Comparison of ENCODE assay signal across 19 cellular contexts in the genomic region with DNA sequence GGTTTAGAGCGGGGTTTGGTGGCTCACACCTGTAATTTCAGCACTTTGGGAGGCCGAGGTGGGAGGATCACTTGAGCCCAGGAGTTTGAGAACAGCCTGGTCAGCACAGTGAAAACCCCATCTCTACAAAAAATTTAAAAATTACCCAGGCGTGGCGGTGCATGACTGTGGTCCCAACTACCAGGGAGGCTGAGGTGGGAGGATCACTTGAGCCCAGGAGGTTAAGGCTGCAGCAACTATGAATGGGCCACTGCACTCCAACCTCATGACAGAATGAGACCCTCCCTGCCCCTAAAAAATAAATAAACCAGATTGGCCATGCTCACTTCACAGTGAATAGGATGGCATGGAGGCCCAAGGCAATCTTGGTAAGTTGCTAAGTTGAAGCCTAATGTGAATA.
"Had no signal": no experiment of that assay in that cellular context is flagged by ENCODE, and none has a peak within 500 bp of the region (broad histone marks: within the 10 kb centered on the region; RNA-seq: fewer than 3 reads in every experiment).

No MANE protein-coding gene starts in this region.

- H3K4me1 Mint-ChIP-seq: immature natural killer cell; memory B cell; stimulated activated naive B cell treated with anti-CD40 and anti-IgM and Interleukin-4, amounts not matched to agents 10 μg/mL and 1 μg/mL and 100 μg/mL, for 72 hours; stimulated activated naive CD8-positive, alpha-beta T cell treated with anti-CD3 and anti-CD28 coated beads, Interleukin-15, amount 100 ng/mL, for 72 hours had no signal

- ATAC-seq: gastroesophageal sphincter; stimulated activated naive B cell treated with anti-CD40 and anti-IgM and Interleukin-4, amounts not matched to agents 10 μg/mL and 1 μg/mL and 100 μg/mL, for 72 hours; stimulated activated naive CD8-positive, alpha-beta T cell treated with anti-CD3 and anti-CD28 coated beads, Interleukin-15, amount 100 ng/mL, for 72 hours had no signal

- H3K27me3 ChIP-seq: gastroesophageal sphincter, testis, tibial nerve had no signal

- H3K36me3 ChIP-seq: esophagus squamous epithelium, gastroesophageal sphincter, left ventricle myocardium inferior, lower lobe of right lung, prostate gland, tibial nerve had no signal

- H3K9me3 Mint-ChIP-seq: immature natural killer cell; memory B cell; stimulated activated naive B cell treated with anti-CD40 and anti-IgM and Interleukin-4, amounts not matched to agents 10 μg/mL and 1 μg/mL and 100 μg/mL, for 72 hours; stimulated activated naive CD8-positive, alpha-beta T cell treated with anti-CD3 and anti-CD28 coated beads, Interleukin-15, amount 100 ng/mL, for 72 hours had no signal

- H3K27me3 Mint-ChIP-seq: stimulated activated naive B cell treated with anti-CD40 and anti-IgM and Interleukin-4, amounts not matched to agents 10 μg/mL and 1 μg/mL and 100 μg/mL, for 72 hours had no signal

- H3K9me3 ChIP-seq: esophagus squamous epithelium, lower lobe of right lung, prostate gland, testis had no signal

- DNase-seq: esophagus squamous epithelium; glutamatergic neuron; immature natural killer cell; left cardiac atrium; left ventricle myocardium inferior; lower lobe of right lung; occipital lobe; stimulated activated CD4-positive, alpha-beta T cell treated with anti-CD3 and anti-CD28 coated beads, Interleukin-2, amount 100 ng/mL, for 24 hours; stimulated activated CD4-positive, alpha-beta T cell treated with anti-CD3 and anti-CD28 coated beads, Interleukin-4, amount 100 ng/mL, for 4 hours; stimulated activated naive B cell treated with anti-CD40 and anti-IgM and Interleukin-4, amounts not matched to agents 10 μg/mL and 1 μg/mL and 100 μg/mL, for 72 hours; stimulated activated naive CD8-positive, alpha-beta T cell treated with anti-CD3 and anti-CD28 coated beads, Interleukin-15, amount 100 ng/mL, for 72 hours; testis had no signal

- H3K4me1 ChIP-seq: parathyroid adenoma had no signal

- H3K4me3 ChIP-seq: esophagus squamous epithelium, gastroesophageal sphincter, left ventricle myocardium inferior, lower lobe of right lung, prostate gland, testis, tibial nerve had no signal

- H3K27ac Mint-ChIP-seq: immature natural killer cell; memory B cell; stimulated activated naive B cell treated with anti-CD40 and anti-IgM and Interleukin-4, amounts not matched to agents 10 μg/mL and 1 μg/mL and 100 μg/mL, for 72 hours; stimulated activated naive CD8-positive, alpha-beta T cell treated with anti-CD3 and anti-CD28 coated beads, Interleukin-15, amount 100 ng/mL, for 72 hours had no signal

- H3K4me3 Mint-ChIP-seq: immature natural killer cell; memory B cell; mesothelial cell of epicardium; nephron; stimulated activated naive B cell treated with anti-CD40 and anti-IgM and Interleukin-4, amounts not matched to agents 10 μg/mL and 1 μg/mL and 100 μg/mL, for 72 hours; stimulated activated naive CD8-positive, alpha-beta T cell treated with anti-CD3 and anti-CD28 coated beads, Interleukin-15, amount 100 ng/mL, for 72 hours had no signal

- H3K36me3 Mint-ChIP-seq: immature natural killer cell; memory B cell; mesothelial cell of epicardium; stimulated activated naive B cell treated with anti-CD40 and anti-IgM and Interleukin-4, amounts not matched to agents 10 μg/mL and 1 μg/mL and 100 μg/mL, for 72 hours had no signal

- H3K27ac ChIP-seq: lower lobe of right lung, testis had no signal
